ENCODE assay signal across 8 cellular contexts in genomic region chr20:5001174-5002076, GRCh38. TPM values are rescaled to one million over a fixed set of nuclear protein-coding genes. Genes with fewer than 3 reads are reported as not detected.
DNase-seq lines count a peak whose midpoint lies in the region; ATAC-seq and TF ChIP-seq lines count a peak whose summit lies in the region.

Gene SLC23A2 (minus strand): TSS chr20:5001510. CDS start chr20:4932562, 68,948 bp downstream.

- TF ChIP-seq CTCF in parathyroid adenoma (IDR thresholded peaks at IDR 0.05) (no peak), upper lobe of left lung (IDR thresholded peaks at IDR 0.05) (no peak)

- H2AFZ ChIP-seq in parathyroid adenoma = peak within 1 kb of the TSS; percentile 89

- peak within 1 kb of the TSS; percentile 94 for H3K4me3 Mint-ChIP-seq in activated naive CD4-positive, alpha-beta T cell treated with anti-CD3 and anti-CD28 coated beads, Interleukin-2, amount 50 U/mL, for 24 hours

- H3K27ac ChIP-seq in parathyroid adenoma (peak within 1 kb of the TSS; percentile 22), upper lobe of left lung (peak within 1 kb of the TSS in 2 of 4 donors; percentile 75 to 82)

- ATAC-seq in HG03025 (IDR thresholded peaks at IDR 0.05; ENCODE audit: low FRiP score, unreplicated experiment) (peak; percentile 34), Right ventricle myocardium superior (ENCODE audit: poor library complexity) (peak; percentile 88), upper lobe of left lung (ENCODE audit: low FRiP score in 2 of 2) (peak; percentile 21 to 88)

- H3K36me3 Mint-ChIP-seq in activated naive CD4-positive, alpha-beta T cell treated with anti-CD3 and anti-CD28 coated beads, Interleukin-2, amount 50 U/mL, for 24 hours = peaks cover 3% of the 10 kb centered on the region

- peaks cover 37% of the 10 kb centered on the region for H3K4me1 Mint-ChIP-seq in activated naive CD4-positive, alpha-beta T cell treated with anti-CD3 and anti-CD28 coated beads, Interleukin-2, amount 50 U/mL, for 24 hours

- H3K4me1 ChIP-seq in ES-I3 (ENCODE audit: insufficient read depth, low read length) (peaks cover 5% of the 10 kb centered on the region), parathyroid adenoma (peaks cover 10% of the 10 kb centered on the region), upper lobe of left lung (peaks cover 6 to 23% (median 19%) of the 10 kb centered on the region in 4 donors)

- H3K27me3 Mint-ChIP-seq in activated naive CD4-positive, alpha-beta T cell treated with anti-CD3 and anti-CD28 coated beads, Interleukin-2, amount 50 U/mL, for 24 hours = no peaks in the 10 kb centered on the region

- intact Hi-C loops in Right ventricle myocardium superior (cut with DNase I) = no loop called here

- H3K27ac Mint-ChIP-seq in activated naive CD4-positive, alpha-beta T cell treated with anti-CD3 and anti-CD28 coated beads, Interleukin-2, amount 50 U/mL, for 24 hours = peak within 1 kb of the TSS; percentile 87

- H3K9me3 ChIP-seq in ES-I3 (ENCODE audit: control insufficient read depth, insufficient read depth, low read length) (no peaks in the 10 kb centered on the region), parathyroid adenoma (ENCODE audit: control insufficient read depth, low read length) (no peaks in the 10 kb centered on the region), upper lobe of left lung (no peaks in the 10 kb centered on the region)

- H3K27me3 ChIP-seq in parathyroid adenoma (ENCODE audit: control insufficient read depth, insufficient read depth, low read length) (no peaks in the 10 kb centered on the region), upper lobe of left lung (no peaks in the 10 kb centered on the region)

- TF ChIP-seq EP300 in upper lobe of left lung (IDR thresholded peaks at IDR 0.05) = no peak

- H3K4me3 ChIP-seq in parathyroid adenoma (ENCODE audit: low read depth, low read length) = peak within 1 kb of the TSS; percentile 70
- H3K4me3 ChIP-seq in upper lobe of left lung = peak within 1 kb of the TSS; percentile 61 to 96 (median 91)

- H3K36me3 ChIP-seq in ES-I3 (ENCODE audit: insufficient read depth, low read length) (no peaks in the 10 kb centered on the region), parathyroid adenoma (ENCODE audit: control insufficient read depth, insufficient read depth, low read length) (no peaks in the 10 kb centered on the region), upper lobe of left lung (no peaks in the 10 kb centered on the region)

- 2 to 3% methylated on average over 18 to 34 of the region's 88 CpGs for WGBS in upper lobe of left lung, 2 donors

- H3K9me3 Mint-ChIP-seq in activated naive CD4-positive, alpha-beta T cell treated with anti-CD3 and anti-CD28 coated beads, Interleukin-2, amount 50 U/mL, for 24 hours = no peaks in the 10 kb centered on the region

- peak within 1 kb of the TSS; percentile 97 for H3K4me2 ChIP-seq in parathyroid adenoma (ENCODE audit: low read length)

- peaks cover 35% of the 10 kb centered on the region for H3K79me2 ChIP-seq in parathyroid adenoma

- DNase-seq in Right ventricle myocardium superior (peak; percentile 76), upper lobe of left lung (peak; percentile 60 to 92), OCI-M2 (lab: John Stamatoyannopoulos, UW; ENCODE audit: unreplicated experiment) (no peak)

- H3K9ac ChIP-seq in ES-I3 (ENCODE audit: low read depth, low read length) (peak within 1 kb of the TSS; percentile 71), parathyroid adenoma (peak within 1 kb of the TSS; percentile 77)

- TF ChIP-seq POLR2A in Raji (IDR thresholded peaks at IDR 0.05; ENCODE audit: insufficient read depth, low read depth, low read length) (peak; percentile 70), upper lobe of left lung (IDR thresholded peaks at IDR 0.05) (peak in 1 of 4 donors; percentile 26)

RNA-seq across cellular contexts. Expression of gene SLC23A2, which starts in this region (rescaled TPM):
- total RNA-seq in Right ventricle myocardium superior (5.5 TPM), upper lobe of left lung (10 to 100 TPM; 13.1 to 26.2 (median 19.2) TPM)

Comparison
In these comparisons a context has a peak if more than half of its experiments do, and no peak if none do; other contexts are left out.
1. ATAC-seq: peak in every context shown above with its lines; median percentile 88 in Right ventricle myocardium superior; 54 in upper lobe of left lung; 34 in HG03025.